In genomic region chr11:16816358-16817270, GRCh38 we compare ENCODE assay signal across 18 cellular contexts.
"Had no signal": no experiment of that assay in that cellular context is flagged by ENCODE, and none has a peak within 500 bp of the region (broad histone marks: within the 10 kb centered on the region; RNA-seq: fewer than 3 reads in every experiment).

No MANE protein-coding gene starts in this region.

- H3K36me3 Mint-ChIP-seq: activated CD8-positive, alpha-beta memory T cell treated with anti-CD3 and anti-CD28 coated beads, Interleukin-2, amount 10 ng/mL, durations not matched to agents 7 days and 5 days; activated naive CD8-positive, alpha-beta T cell treated with anti-CD3 and anti-CD28 coated beads for 36 hours had no signal

- H3K4me3 ChIP-seq: colonic mucosa, esophagus muscularis mucosa, prostate gland, tibial artery had no signal

- FAIRE-seq: astrocyte, frontal cortex, urothelium cell line had no signal

- H3K36me3 ChIP-seq: colonic mucosa, prostate gland had no signal

- ATAC-seq: activated CD8-positive, alpha-beta memory T cell treated with anti-CD3 and anti-CD28 coated beads, Interleukin-2, amount 10 ng/mL, durations not matched to agents 7 days and 5 days; left colon; stimulated activated naive CD8-positive, alpha-beta T cell treated with anti-CD3 and anti-CD28 coated beads, Interleukin-15, amount 100 ng/mL, for 72 hours had no signal

- H3K27ac ChIP-seq: colonic mucosa, prostate gland, tibial artery had no signal

- H3K9me3 Mint-ChIP-seq: activated B cell treated with CpG ODN at 0.5 μM for 24 hours; activated CD4-positive, alpha-beta memory T cell treated with anti-CD3 and anti-CD28 coated beads, Interleukin-2, amount 10 ng/mL, durations not matched to agents 7 days and 5 days; activated naive CD8-positive, alpha-beta T cell treated with anti-CD3 and anti-CD28 coated beads for 36 hours; nephron; stimulated activated naive CD8-positive, alpha-beta T cell treated with anti-CD3 and anti-CD28 coated beads, Interleukin-15, amount 100 ng/mL, for 72 hours had no signal

- H3K27me3 Mint-ChIP-seq: activated B cell treated with CpG ODN at 0.5 μM for 24 hours; activated CD4-positive, alpha-beta memory T cell treated with anti-CD3 and anti-CD28 coated beads, Interleukin-2, amount 10 ng/mL, durations not matched to agents 7 days and 5 days; activated naive CD8-positive, alpha-beta T cell treated with anti-CD3 and anti-CD28 coated beads for 36 hours; stimulated activated naive CD8-positive, alpha-beta T cell treated with anti-CD3 and anti-CD28 coated beads, Interleukin-15, amount 100 ng/mL, for 72 hours had no signal

- H3K4me1 ChIP-seq: colonic mucosa, prostate gland had no signal

- DNase-seq: activated B cell treated with CpG ODN at 0.5 μM for 24 hours; activated CD4-positive, alpha-beta memory T cell treated with anti-CD3 and anti-CD28 coated beads, Interleukin-2, amount 10 ng/mL, durations not matched to agents 7 days and 5 days; activated CD4-positive, alpha-beta T cell treated with anti-CD3 and anti-CD28 coated beads for 4 hours; activated CD8-positive, alpha-beta memory T cell treated with anti-CD3 and anti-CD28 coated beads, Interleukin-2, amount 10 ng/mL, durations not matched to agents 7 days and 5 days; activated naive CD8-positive, alpha-beta T cell treated with anti-CD3 and anti-CD28 coated beads for 36 hours; activated T-cell treated with anti-CD3 and anti-CD28 coated beads for 4 hours; colonic mucosa; left colon; mesenchymal stem cell; stimulated activated CD4-positive, alpha-beta T cell treated with anti-CD3 and anti-CD28 coated beads, Interleukin-4, amount 100 ng/mL, for 4 hours; stimulated activated naive CD8-positive, alpha-beta T cell treated with anti-CD3 and anti-CD28 coated beads, Interleukin-15, amount 100 ng/mL, for 72 hours had no signal

- H3K27me3 ChIP-seq: colonic mucosa, esophagus muscularis mucosa, tibial artery had no signal

- H3K9me3 ChIP-seq: colonic mucosa, esophagus muscularis mucosa, prostate gland, tibial artery had no signal

- H3K27ac Mint-ChIP-seq: activated B cell treated with CpG ODN at 0.5 μM for 24 hours; activated CD4-positive, alpha-beta memory T cell treated with anti-CD3 and anti-CD28 coated beads, Interleukin-2, amount 10 ng/mL, durations not matched to agents 7 days and 5 days; activated CD8-positive, alpha-beta memory T cell treated with anti-CD3 and anti-CD28 coated beads, Interleukin-2, amount 10 ng/mL, durations not matched to agents 7 days and 5 days; activated naive CD8-positive, alpha-beta T cell treated with anti-CD3 and anti-CD28 coated beads for 36 hours; nephron; stimulated activated naive CD8-positive, alpha-beta T cell treated with anti-CD3 and anti-CD28 coated beads, Interleukin-15, amount 100 ng/mL, for 72 hours had no signal

- H3K4me3 Mint-ChIP-seq: activated B cell treated with CpG ODN at 0.5 μM for 24 hours; activated CD4-positive, alpha-beta memory T cell treated with anti-CD3 and anti-CD28 coated beads, Interleukin-2, amount 10 ng/mL, durations not matched to agents 7 days and 5 days; activated CD8-positive, alpha-beta memory T cell treated with anti-CD3 and anti-CD28 coated beads, Interleukin-2, amount 10 ng/mL, durations not matched to agents 7 days and 5 days; activated naive CD8-positive, alpha-beta T cell treated with anti-CD3 and anti-CD28 coated beads for 36 hours; nephron; stimulated activated naive CD8-positive, alpha-beta T cell treated with anti-CD3 and anti-CD28 coated beads, Interleukin-15, amount 100 ng/mL, for 72 hours had no signal
